Comparison of ENCODE assay signal across 1 cellular context in genomic region chr6:27452496-27452897, GRCh38.
TF ChIP-seq lines count a peak whose summit lies in the region.

No MANE protein-coding gene starts in this region.

TF ChIP-seq in GM12878, 131 proteins besides CTCF, POLR2A, EP300 and RAD21:
- TF ChIP-seq KLF5 (IDR thresholded peaks at IDR 0.05; ENCODE audit: partially characterized antibody) (peak; percentile 84), CBX5 (IDR thresholded peaks at IDR 0.05; ENCODE audit: low read depth) (peak; percentile 94), PKNOX1 (IDR thresholded peaks at IDR 0.05) (no peak), ASH2L (IDR thresholded peaks at IDR 0.05; ENCODE audit: borderline replicate concordance, low read depth) (no peak), ZNF274 (IDR thresholded peaks at IDR 0.05; ENCODE audit: insufficient read depth, insufficient read length) (peak; percentile 95)
